Comparison of ENCODE assay signal across 29 cellular contexts in the genomic region with DNA sequence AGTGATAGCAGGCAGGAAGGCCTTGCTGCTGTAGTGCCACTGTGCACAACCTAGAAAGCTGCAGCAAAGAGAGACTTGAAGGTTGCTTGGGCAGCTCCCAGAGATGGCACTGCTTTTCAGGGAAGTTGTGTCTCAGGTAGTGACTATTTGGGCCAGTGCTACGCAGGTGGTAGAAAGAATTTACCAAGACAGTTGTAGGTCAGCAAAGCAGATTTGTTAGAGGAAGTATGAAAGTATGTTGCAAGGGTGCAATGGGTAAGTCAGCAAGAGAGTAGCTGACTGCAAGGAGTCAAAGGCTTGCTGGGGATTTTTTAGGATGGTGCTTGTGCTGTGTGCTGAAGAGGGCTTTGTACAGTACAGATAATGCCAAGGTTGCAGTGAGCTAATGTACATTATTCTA. TPM values are rescaled to one million over a fixed set of nuclear protein-coding genes. Genes with fewer than 3 reads are reported as not detected.
DNase-seq lines count a peak whose midpoint lies in the region; ATAC-seq, FAIRE-seq and TF ChIP-seq lines count a peak whose summit lies in the region.
"Had no signal": no experiment of that assay in that cellular context is flagged by ENCODE, and none has a peak within 500 bp of the region (broad histone marks: within the 10 kb centered on the region; RNA-seq: fewer than 3 reads in every experiment).

No MANE protein-coding gene starts in this region.

- CTCF ChIA-PET in activated naive CD4-positive, alpha-beta T cell treated with anti-CD3 and anti-CD28 coated beads, Interleukin-2, amount 10 ng/mL, durations not matched to agents 7 days and 5 days (lab: Charles Lee): interaction anchor here (1.0 to 3.2 kb wide), 7 partner anchors 17 to 61 kb away, joined by 3 to 19 read pairs (median 4); no protein-coding TSS in a partner anchor

- TF ChIP-seq CTCF in NB4 (IDR thresholded peaks at IDR 0.05; ENCODE audit: low read depth, low read length): no peak
- TF ChIP-seq CTCF in ascending aorta (IDR thresholded peaks at IDR 0.05): no peak

- peak overlapping the region; percentile 86 for H3K27ac Mint-ChIP-seq in stimulated activated memory B cell treated with anti-CD40 and anti-IgM and Interleukin-4, amounts not matched to agents 10 μg/mL and 1 μg/mL and 100 μg/mL, for 72 hours
- no peak overlapping the region for H3K27ac Mint-ChIP-seq in activated naive CD4-positive, alpha-beta T cell treated with anti-CD3 and anti-CD28 coated beads, Interleukin-2, amount 10 ng/mL, durations not matched to agents 7 days and 5 days

- H3K4me3 ChIP-seq in NB4 (ENCODE audit: low read depth, low read length) (no peak overlapping the region), ascending aorta (no peak overlapping the region)
- H3K4me3 ChIP-seq: coronary artery, K562, Peyer's patch, SJSA1, skin epidermis had no signal

- H3K27ac ChIP-seq in ascending aorta: peak overlapping the region; percentile 71 to 86
- H3K27ac ChIP-seq: Peyer's patch had no signal

- peaks cover 9 to 30% of the 10 kb centered on the region in 2 donors for H3K4me1 ChIP-seq in ascending aorta
- H3K4me1 ChIP-seq: Peyer's patch had no signal

- no peak overlapping the region for H3K4me3 Mint-ChIP-seq in stimulated activated memory B cell treated with anti-CD40 and anti-IgM and Interleukin-4, amounts not matched to agents 10 μg/mL and 1 μg/mL and 100 μg/mL, for 72 hours
- H3K4me3 Mint-ChIP-seq in activated naive CD4-positive, alpha-beta T cell treated with anti-CD3 and anti-CD28 coated beads, Interleukin-2, amount 10 ng/mL, durations not matched to agents 7 days and 5 days: no peak overlapping the region
- H3K4me3 Mint-ChIP-seq: activated T-cell treated with anti-CD3 and anti-CD28 coated beads, Interleukin-2, amount 50 U/mL, for 24 hours; CD14-positive monocyte had no signal

- H3K36me3 Mint-ChIP-seq in stimulated activated memory B cell treated with anti-CD40 and anti-IgM and Interleukin-4, amounts not matched to agents 10 μg/mL and 1 μg/mL and 100 μg/mL, for 72 hours: peaks cover under 1% of the 10 kb centered on the region
- H3K36me3 Mint-ChIP-seq in activated naive CD4-positive, alpha-beta T cell treated with anti-CD3 and anti-CD28 coated beads, Interleukin-2, amount 10 ng/mL, durations not matched to agents 7 days and 5 days: no peaks in the 10 kb centered on the region
- H3K36me3 Mint-ChIP-seq: CD14-positive monocyte had no signal

- H3K36me3 ChIP-seq in ascending aorta: no peaks in the 10 kb centered on the region
- H3K36me3 ChIP-seq: Peyer's patch, SJSA1 had no signal

- H3K4me1 Mint-ChIP-seq in stimulated activated memory B cell treated with anti-CD40 and anti-IgM and Interleukin-4, amounts not matched to agents 10 μg/mL and 1 μg/mL and 100 μg/mL, for 72 hours: peaks cover 28% of the 10 kb centered on the region
- no peaks in the 10 kb centered on the region for H3K4me1 Mint-ChIP-seq in activated naive CD4-positive, alpha-beta T cell treated with anti-CD3 and anti-CD28 coated beads, Interleukin-2, amount 10 ng/mL, durations not matched to agents 7 days and 5 days

- ATAC-seq in stimulated activated memory B cell treated with anti-CD40 and anti-IgM and Interleukin-4, amounts not matched to agents 10 μg/mL and 1 μg/mL and 100 μg/mL, for 72 hours: no peak
- ATAC-seq in Right ventricle myocardium inferior: no peak
- ATAC-seq: esophagus mucosa, HCT116, K562, left cardiac atrium had no signal

- intact Hi-C loops in ascending aorta (cut with DNase I) (no loop called here), Right ventricle myocardium inferior (cut with DNase I) (no loop called here)

- peaks cover 2% of the 10 kb centered on the region for H3K27me3 Mint-ChIP-seq in stimulated activated memory B cell treated with anti-CD40 and anti-IgM and Interleukin-4, amounts not matched to agents 10 μg/mL and 1 μg/mL and 100 μg/mL, for 72 hours
- H3K27me3 Mint-ChIP-seq in activated naive CD4-positive, alpha-beta T cell treated with anti-CD3 and anti-CD28 coated beads, Interleukin-2, amount 10 ng/mL, durations not matched to agents 7 days and 5 days: peaks cover 4% of the 10 kb centered on the region
- H3K27me3 Mint-ChIP-seq: activated T-cell treated with anti-CD3 and anti-CD28 coated beads, Interleukin-2, amount 50 U/mL, for 24 hours had no signal

- no peak for TF ChIP-seq POLR2A in NB4 (IDR thresholded peaks at IDR 0.05; ENCODE audit: extremely low read depth, insufficient read length)

- DNase-seq in GM18507 (ENCODE audit: extremely low spot score, insufficient read length, low read depth) (no peak), NB4 (ENCODE audit: low read depth) (peak; percentile 24), ascending aorta (ENCODE audit: low spot score in 2 of 2) (no peak), NCI-H1417 (lab: John Stamatoyannopoulos, UW) (no peak), Right ventricle myocardium inferior (ENCODE audit: missing footprints) (no peak), ureter (ENCODE audit: low spot score) (no peak)
- DNase-seq in activated naive CD4-positive, alpha-beta T cell treated with anti-CD3 and anti-CD28 coated beads, Interleukin-2, amount 10 ng/mL, durations not matched to agents 7 days and 5 days: no peak
- DNase-seq: activated CD4-positive, alpha-beta T cell treated with anti-CD3 and anti-CD28 coated beads for 48 hours; activated gamma-delta T cell treated with Interleukin-2 at 50 U/mL for 16 hours; activated T-cell treated with anti-CD3 and anti-CD28 coated beads, Interleukin-2, amount 50 U/mL, for 24 hours; Calu3; foreskin melanocyte; left cardiac atrium; NCI-H1048; NCI-H2029; NCI-H2227 treated with DMSO at 0.1 percent for 48 hours; NCI-H69; occipital lobe; Peyer's patch; stimulated activated CD4-positive, alpha-beta T cell treated with anti-CD3 and anti-CD28 coated beads, Interleukin-2, amount 100 ng/mL, for 24 hours; T-helper 2 cell had no signal

- peak; percentile 52 for FAIRE-seq in GM18507 (lab: Jason Lieb, UNC)
- FAIRE-seq: K562 had no signal

- H3K27me3 ChIP-seq in ascending aorta: no peaks in the 10 kb centered on the region
- H3K27me3 ChIP-seq: Peyer's patch, SJSA1 had no signal

- H3K9me3 Mint-ChIP-seq in stimulated activated memory B cell treated with anti-CD40 and anti-IgM and Interleukin-4, amounts not matched to agents 10 μg/mL and 1 μg/mL and 100 μg/mL, for 72 hours: no peaks in the 10 kb centered on the region
- H3K9me3 Mint-ChIP-seq in activated naive CD4-positive, alpha-beta T cell treated with anti-CD3 and anti-CD28 coated beads, Interleukin-2, amount 10 ng/mL, durations not matched to agents 7 days and 5 days: no peaks in the 10 kb centered on the region
- H3K9me3 Mint-ChIP-seq: activated T-cell treated with anti-CD3 and anti-CD28 coated beads, Interleukin-2, amount 50 U/mL, for 24 hours had no signal

- no peaks in the 10 kb centered on the region for H3K9me3 ChIP-seq in ascending aorta
- H3K9me3 ChIP-seq: Peyer's patch, SJSA1 had no signal

RNA-seq across cellular contexts. Expression of a gene that starts 33.5 kb away (rescaled TPM):
- 935 TPM for total RNA-seq in ascending aorta
- total RNA-seq in Right ventricle myocardium inferior: 517 TPM
- total RNA-seq in ureter: 483 TPM
- total RNA-seq: Calu3 had no signal

RNA-seq across cellular contexts. Expression of a gene that starts 38.2 kb away (rescaled TPM):
- total RNA-seq in ascending aorta (179 TPM), Right ventricle myocardium inferior (69.5 TPM), ureter (88.6 TPM)

RNA-seq across cellular contexts. Expression of a gene that starts 51.6 kb away (rescaled TPM):
- total RNA-seq in ascending aorta (138 TPM), Right ventricle myocardium inferior (114 TPM), ureter (209 TPM)
